ENCODE assay signal across 1 cellular context in the genomic region with DNA sequence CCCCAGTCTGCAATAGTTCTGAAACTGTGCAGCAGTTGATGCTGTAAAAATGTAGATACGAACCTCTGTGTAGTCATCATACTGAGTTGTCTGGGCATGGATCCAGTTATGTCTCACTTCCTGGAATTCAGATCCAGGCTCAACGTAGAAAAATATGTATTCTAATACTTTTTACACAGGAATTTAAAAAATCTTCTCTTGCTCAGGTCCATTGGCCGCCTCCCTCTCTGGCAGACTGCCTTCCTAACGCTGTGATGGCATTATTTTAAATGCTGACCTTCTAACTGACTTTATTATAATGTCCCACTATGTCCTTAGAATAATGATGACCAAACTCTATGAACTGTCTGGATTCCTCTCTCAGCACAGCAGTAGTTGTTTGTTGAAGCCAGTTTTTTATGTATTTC.
TF ChIP-seq lines count a peak whose summit lies in the region.

No MANE protein-coding gene starts in this region.

TF ChIP-seq in WTC11, 78 proteins besides CTCF, POLR2A, EP300 and RAD21 (continued from another document):
- TF ChIP-seq, protein P1, sequence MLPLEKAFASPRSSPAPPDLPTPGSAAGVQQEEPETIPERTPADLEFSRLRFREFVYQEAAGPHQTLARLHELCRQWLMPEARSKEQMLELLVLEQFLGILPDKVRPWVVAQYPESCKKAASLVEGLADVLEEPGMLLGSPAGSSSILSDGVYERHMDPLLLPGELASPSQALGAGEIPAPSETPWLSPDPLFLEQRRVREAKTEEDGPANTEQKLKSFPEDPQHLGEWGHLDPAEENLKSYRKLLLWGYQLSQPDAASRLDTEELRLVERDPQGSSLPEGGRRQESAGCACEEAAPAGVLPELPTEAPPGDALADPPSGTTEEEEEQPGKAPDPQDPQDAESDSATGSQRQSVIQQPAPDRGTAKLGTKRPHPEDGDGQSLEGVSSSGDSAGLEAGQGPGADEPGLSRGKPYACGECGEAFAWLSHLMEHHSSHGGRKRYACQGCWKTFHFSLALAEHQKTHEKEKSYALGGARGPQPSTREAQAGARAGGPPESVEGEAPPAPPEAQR (CRISPR knock-in tag; IDR thresholded peaks at IDR 0.05) = no peak
- no peak for TF ChIP-seq CREM (CRISPR knock-in tag; IDR thresholded peaks at IDR 0.05)
- no peak for TF ChIP-seq NFYB (CRISPR knock-in tag; conservative IDR thresholded peaks at IDR 0.05; ENCODE audit: low read depth)
- no peak for TF ChIP-seq RELA (CRISPR knock-in tag; IDR thresholded peaks at IDR 0.05; ENCODE audit: borderline replicate concordance)
- no peak for TF ChIP-seq TEAD1 (CRISPR knock-in tag; IDR thresholded peaks at IDR 0.05)
